In genomic region chr13:70386919-70387318, GRCh38 we compare ENCODE assay signal across 22 cellular contexts.
DNase-seq lines count a peak whose midpoint lies in the region; ATAC-seq, FAIRE-seq and TF ChIP-seq lines count a peak whose summit lies in the region.
"Had no signal": no experiment of that assay in that cellular context is flagged by ENCODE, and none has a peak within 500 bp of the region (broad histone marks: within the 10 kb centered on the region; RNA-seq: fewer than 3 reads in every experiment).

No MANE protein-coding gene starts in this region.

- no peaks in the 10 kb centered on the region for H3K79me2 ChIP-seq in HepG2 (ENCODE audit: insufficient read depth, low read length)

- WGBS in HepG2 (ENCODE audit: low lambda C conversion rate), result 64% methylated on average over 1 of the region's 6 CpGs
- no CpG with 5 or more reads among the region's 6 CpGs for WGBS in right lobe of liver (ENCODE audit: insufficient coverage, low coverage, low lambda C conversion rate, missing lambda C conversion rate)
- 78 to 85% methylated on average over 6 of the region's 6 CpGs for WGBS in aorta, 2 donors
- whole genome bisulfite sequencing in prostate gland, result 86% methylated on average over 5 of the region's 6 CpGs

- TF ChIP-seq CTCF in HepG2 (CRISPR knock-in tag; IDR thresholded peaks at IDR 0.05) (no peak), right lobe of liver (IDR thresholded peaks at IDR 0.05) (no peak), WTC11 (IDR thresholded peaks at IDR 0.05) (no peak), kidney (IDR thresholded peaks at IDR 0.05; ENCODE audit: borderline replicate concordance, extremely low read depth, insufficient read depth) (no peak), prostate gland (IDR thresholded peaks at IDR 0.05) (no peak)

- H3K36me3 Mint-ChIP-seq in WTC11, result no peaks in the 10 kb centered on the region
- H3K36me3 Mint-ChIP-seq: CD8-positive, alpha-beta T cell; IgD-negative memory B cell had no signal

- H3K4me2 ChIP-seq in HepG2 (ENCODE audit: low read depth, low read length), result no peak overlapping the region

- no peaks in the 10 kb centered on the region for H3K36me3 ChIP-seq in HepG2 (replicated peaks in 1 of 2; ENCODE audit: control insufficient read depth in 1 of 2, insufficient read depth in 2 of 2, low read length in 2 of 2)
- no peaks in the 10 kb centered on the region for H3K36me3 ChIP-seq in right lobe of liver
- H3K36me3 ChIP-seq in kidney (ENCODE audit: control insufficient read depth in 1 of 2, insufficient read depth in 2 of 2, low read length in 2 of 2), result no peaks in the 10 kb centered on the region
- H3K36me3 ChIP-seq in aorta (ENCODE audit: control insufficient read depth in 1 of 2, insufficient read depth in 2 of 2, low read length in 1 of 2), result no peaks in the 10 kb centered on the region
- no peaks in the 10 kb centered on the region for H3K36me3 ChIP-seq in prostate gland
- H3K36me3 ChIP-seq: HAP-1 had no signal

- POLR2A ChIA-PET in HepG2 (lab: Yijun Ruan, JAX) (no interaction called here), WTC11 (lab: Charles Lee) (no interaction called here)

- TF ChIP-seq POLR2A in HepG2 (IDR thresholded peaks at IDR 0.05; ENCODE audit: insufficient read depth in 1 of 2, low read depth in 2 of 2, low read length in 2 of 2) (no peak), right lobe of liver (IDR thresholded peaks at IDR 0.05) (no peak), prostate gland (IDR thresholded peaks at IDR 0.05) (no peak)

- peaks cover 6% of the 10 kb centered on the region; the same call in 1 of the 2 replicates for H3K4me1 ChIP-seq in HepG2 (ENCODE audit: insufficient read depth, low read length)
- peaks cover 0 to 11% (median 0%) of the 10 kb centered on the region in 4 donors for H3K4me1 ChIP-seq in right lobe of liver
- H3K4me1 ChIP-seq in kidney (ENCODE audit: control insufficient read depth in 1 of 2, insufficient read depth in 1 of 2, low read depth in 1 of 2, low read length in 2 of 2), result no peaks in the 10 kb centered on the region
- no peaks in the 10 kb centered on the region for H3K4me1 ChIP-seq in aorta (ENCODE audit: control insufficient read depth in 1 of 2, insufficient read depth in 2 of 2, low read length in 2 of 2)
- H3K4me1 ChIP-seq in prostate gland (replicated peaks), result no peaks in the 10 kb centered on the region
- H3K4me1 ChIP-seq: HAP-1 had no signal

- H3K27me3 Mint-ChIP-seq in WTC11 (ENCODE audit: low read depth), result peaks cover 41% of the 10 kb centered on the region
- H3K27me3 Mint-ChIP-seq: B cell, IgD-negative memory B cell had no signal

- ATAC-seq in HepG2 (peak; percentile 60), right lobe of liver (no peak), WTC11 (peak; percentile 78), aorta (ENCODE audit: low FRiP score) (peak; percentile 39), HG02840 (IDR thresholded peaks at IDR 0.05; ENCODE audit: low FRiP score, unreplicated experiment) (no peak)
- ATAC-seq: CD8-positive, alpha-beta T cell had no signal

- CTCF ChIA-PET in HepG2 (lab: Yijun Ruan, JAX; ENCODE audit: low intra/inter-chr PET ratio, low total read pairs) (no interaction called here), WTC11 (lab: Charles Lee) (interaction anchor here (0.5 to 1.1 kb wide), 2 partner anchors 13 to 303 kb away, joined by 3 read pairs; no protein-coding TSS in a partner anchor)

- no peak overlapping the region for H3K4me3 Mint-ChIP-seq in WTC11
- H3K4me3 Mint-ChIP-seq: B cell; CD8-positive, alpha-beta T cell; IgD-negative memory B cell had no signal

- intact Hi-C loops in HepG2 (cut with micrococcal nuclease; ENCODE audit: unreplicated experiment), result no loop called here
- intact Hi-C loops in right lobe of liver (cut with DNase I), result no loop called here
- intact Hi-C loops in kidney (cut with DNase I), result no loop called here
- intact Hi-C loops in aorta (cut with DNase I), result no loop called here
- intact Hi-C loops in prostate gland (cut with DNase I), result no loop called here

- TF ChIP-seq RAD21 in HepG2 (CRISPR knock-in tag; IDR thresholded peaks at IDR 0.05), result no peak

- H3K27ac Mint-ChIP-seq in WTC11, result no peak overlapping the region
- H3K27ac Mint-ChIP-seq: B cell; CD8-positive, alpha-beta T cell; IgD-negative memory B cell had no signal

- in situ Hi-C loops in HepG2 (cut with HindIII; ENCODE audit: extremely low pct_ligation_motif_present, low pct_unique_long_range_greater_than_20kb), result no loop called here

- H3K27me3 ChIP-seq in HepG2 (ENCODE audit: control insufficient read depth in 1 of 2, insufficient read depth in 2 of 2, low read length in 2 of 2) (no peaks in the 10 kb centered on the region), right lobe of liver (no peaks in the 10 kb centered on the region), aorta (ENCODE audit: control insufficient read depth in 1 of 2, insufficient read depth in 2 of 2, low read length in 1 of 2) (no peaks in the 10 kb centered on the region), prostate gland (replicated peaks; ENCODE audit: insufficient read depth) (no peaks in the 10 kb centered on the region)

- no peaks in the 10 kb centered on the region for H4K20me1 ChIP-seq in HepG2 (ENCODE audit: insufficient read depth, low read length)

- 0 out of 2 replicates have a peak, but pooled peaks cover 5% of the 10 kb centered on the region for H3K9me3 Mint-ChIP-seq in WTC11

- TF ChIP-seq EP300 in HepG2 (IDR thresholded peaks at IDR 0.05; ENCODE audit: low read depth in 2 of 2, low read length in 2 of 2), result no peak
- no peak for TF ChIP-seq EP300 in HepG2 (CRISPR knock-in tag; IDR thresholded peaks at IDR 0.05; ENCODE audit: borderline replicate concordance)

- H3K9me3 ChIP-seq in HepG2 (ENCODE audit: low read length) (no peaks in the 10 kb centered on the region), right lobe of liver (no peaks in the 10 kb centered on the region), kidney (ENCODE audit: control insufficient read depth in 1 of 2, low read length in 2 of 2) (no peaks in the 10 kb centered on the region), aorta (ENCODE audit: control insufficient read depth, low read length) (peaks cover 1% of the 10 kb centered on the region), prostate gland (no peaks in the 10 kb centered on the region)
- H3K9me3 ChIP-seq: HAP-1 had no signal

- H3K27ac ChIP-seq in HepG2 (ENCODE audit: extremely low read length, insufficient read depth, low read length), result no peak overlapping the region
- H3K27ac ChIP-seq in right lobe of liver, result no peak overlapping the region
- no peak overlapping the region for H3K27ac ChIP-seq in kidney (ENCODE audit: low read depth in 2 of 2, low read length in 2 of 2)
- no peak overlapping the region for H3K27ac ChIP-seq in aorta (ENCODE audit: low read depth in 1 of 2, low read length in 2 of 2)
- no peak overlapping the region for H3K27ac ChIP-seq in prostate gland
- H3K27ac ChIP-seq: GM23248 had no signal

- FAIRE-seq in HepG2 (lab: Jason Lieb, UNC) (no peak), kidney (lab: Jason Lieb, UNC) (no peak)
- FAIRE-seq: D721Med, G401.6, GM12891 had no signal

- H3K9ac ChIP-seq in HepG2 (ENCODE audit: insufficient read depth, low read depth, low read length), result no peak overlapping the region
- no peak overlapping the region for H3K9ac ChIP-seq in kidney (ENCODE audit: low read length in 2 of 2)
- H3K9ac ChIP-seq: GM23248 had no signal

- BruUV-seq in HepG2 (replicated peaks; lab: Mats Ljungman, UMichigan), result no TSS peak

- H3K4me1 Mint-ChIP-seq in WTC11, result peaks cover 14% of the 10 kb centered on the region
- H3K4me1 Mint-ChIP-seq: B cell, IgD-negative memory B cell had no signal

- H2AFZ ChIP-seq in HepG2 (ENCODE audit: low read length), result no peak overlapping the region
- H2AFZ ChIP-seq: GM23248 had no signal

- H3K4me3 ChIP-seq in HepG2 (replicated peaks in 1 of 3; ENCODE audit: insufficient read depth in 1 of 3, low read depth in 2 of 3, low read length in 3 of 3) (no peak overlapping the region), right lobe of liver (no peak overlapping the region), kidney (ENCODE audit: low read length in 2 of 2) (no peak overlapping the region), aorta (ENCODE audit: low read length in 2 of 2) (no peak overlapping the region), prostate gland (no peak overlapping the region)
- H3K4me3 ChIP-seq: GM23248, HAP-1 had no signal

- DNase-seq in HepG2 (ENCODE audit: low spot score), result no peak
- DNase-seq in right lobe of liver, result no peak
- peak; percentile 42 for DNase-seq in WTC11 (ENCODE audit: low spot score)
- peak; percentile 53 for DNase-seq in kidney
- DNase-seq in aorta, result peak in 1 of 2 donors; percentile 64
- DNase-seq in SKM-1 treated with dmso at 0.1 percent for 144 hours (lab: John Stamatoyannopoulos, UW; ENCODE audit: unreplicated experiment), result no peak
- DNase-seq in prostate gland (ENCODE audit: low spot score), result no peak
- DNase-seq: ACHN; C1 segment of cervical spinal cord; CD8-positive, alpha-beta T cell; COR-L47; DMS153; DMS79 treated with DMSO at 0.1 percent for 48 hours; EL; GM23248 had no signal

TF ChIP-seq in HepG2, 621 proteins besides CTCF, POLR2A, EP300 and RAD21 (continues in another document):
- TF ChIP-seq KDM3A (CRISPR knock-in tag; IDR thresholded peaks at IDR 0.05; ENCODE audit: low read depth), result no peak
- no peak for TF ChIP-seq ZNF496 (CRISPR knock-in tag; IDR thresholded peaks at IDR 0.05; ENCODE audit: insufficient replicate concordance)
- no peak for TF ChIP-seq ZMYM3 (CRISPR knock-in tag; IDR thresholded peaks at IDR 0.05)
- TF ChIP-seq PCBP1 (IDR thresholded peaks at IDR 0.05; ENCODE audit: borderline replicate concordance, low read depth, low read length), result no peak
- TF ChIP-seq E2F5 (CRISPR knock-in tag; conservative IDR thresholded peaks at IDR 0.05), result no peak

TF ChIP-seq in WTC11, 78 proteins besides CTCF, POLR2A, EP300 and RAD21 (continues in another document):
- TF ChIP-seq CREB1 (CRISPR knock-in tag; IDR thresholded peaks at IDR 0.05) (no peak), ZNF317 (CRISPR knock-in tag; IDR thresholded peaks at IDR 0.05; ENCODE audit: borderline replicate concordance, low read depth) (no peak), ZMAT4 (CRISPR knock-in tag; IDR thresholded peaks at IDR 0.05) (no peak), ZBTB43 (CRISPR knock-in tag; IDR thresholded peaks at IDR 0.05) (no peak), GTF2I (CRISPR knock-in tag; conservative IDR thresholded peaks at IDR 0.05) (no peak)

Comparison
In these comparisons a context has a peak if more than half of its experiments do, and no peak if none do; other contexts are left out.
1. ATAC-seq: peak in HepG2 (single experiment), WTC11 (single experiment) and aorta (single experiment); none in right lobe of liver (0 of 4) and HG02840 (single experiment).
2. DNase-seq: peak in WTC11 (single experiment) and kidney (single experiment); none in HepG2 (single experiment), right lobe of liver (0 of 3), SKM-1 treated with dmso at 0.1 percent for 144 hours (single experiment) and prostate gland (single experiment).